ENCODE assay signal across 8 cellular contexts in genomic region chr7:48035301-48035966, GRCh38. TPM values are rescaled to one million over a fixed set of nuclear protein-coding genes. Genes with fewer than 3 reads are reported as not detected.
A peak's percentile ranks its signal among the peaks of the same experiment; 100 is the strongest.
DNase-seq lines count a peak whose midpoint lies in the region; ATAC-seq, FAIRE-seq and TF ChIP-seq lines count a peak whose summit lies in the region.

Gene C7orf57 (plus strand): TSS chr7:48035543. CDS start chr7:48036309, 766 bp downstream.

- peak within 1 kb of the TSS; percentile 11 to 55 for H3K4me3 ChIP-seq in gastroesophageal sphincter
- peak within 1 kb of the TSS; percentile 63 for H3K4me3 ChIP-seq in neuron (ENCODE audit: low read length)

- WGBS in gastroesophageal sphincter (ENCODE audit: low coverage in 1 of 2), 2 donors = 0% methylated on average over 1 of the region's 62 CpGs; no CpG with 5 or more reads in 1 of the 2 donors

- DNase-seq in D721Med (ENCODE audit: insufficient read length, low spot score) (peak; percentile 86), HT1080 (ENCODE audit: low read depth) (peak; percentile 81), RPMI7951 (ENCODE audit: low read depth) (peak; percentile 93)
- peak; percentile 59 to 78 (median 67) for DNase-seq in activated naive CD4-positive, alpha-beta T cell (lab: John Stamatoyannopoulos, UW)

- H3K27ac Mint-ChIP-seq in stimulated activated naive CD8-positive, alpha-beta T cell treated with anti-CD3 and anti-CD28 coated beads, Interleukin-15, Interleukin-2, amounts not matched to agents 100 ng/mL and 50 ng/mL, for 24 hours = peak within 1 kb of the TSS; percentile 10

- peak within 1 kb of the TSS; percentile 82 for H3K4me3 Mint-ChIP-seq in stimulated activated naive CD8-positive, alpha-beta T cell treated with anti-CD3 and anti-CD28 coated beads, Interleukin-15, Interleukin-2, amounts not matched to agents 100 ng/mL and 50 ng/mL, for 24 hours

- peaks cover 19% of the 10 kb centered on the region for H3K4me1 Mint-ChIP-seq in stimulated activated naive CD8-positive, alpha-beta T cell treated with anti-CD3 and anti-CD28 coated beads, Interleukin-15, Interleukin-2, amounts not matched to agents 100 ng/mL and 50 ng/mL, for 24 hours (ENCODE audit: low read depth)

- no peaks in the 10 kb centered on the region for H3K9me3 ChIP-seq in gastroesophageal sphincter
- no peaks in the 10 kb centered on the region for H3K9me3 ChIP-seq in neuron (ENCODE audit: low read length)

- H3K36me3 Mint-ChIP-seq in stimulated activated naive CD8-positive, alpha-beta T cell treated with anti-CD3 and anti-CD28 coated beads, Interleukin-15, Interleukin-2, amounts not matched to agents 100 ng/mL and 50 ng/mL, for 24 hours (ENCODE audit: low read depth) = no peaks in the 10 kb centered on the region

- ATAC-seq in GM21447 (IDR thresholded peaks at IDR 0.05; ENCODE audit: unreplicated experiment) (peak; percentile 99), gastroesophageal sphincter (peak; percentile 98)

- no peak for TF ChIP-seq POLR2A in gastroesophageal sphincter (IDR thresholded peaks at IDR 0.05)

- H3K27me3 ChIP-seq in gastroesophageal sphincter (peaks cover 27% of the 10 kb centered on the region), neuron (ENCODE audit: insufficient read depth, low read length) (peaks cover 27% of the 10 kb centered on the region)

- H3K36me3 ChIP-seq in gastroesophageal sphincter = no peaks in the 10 kb centered on the region
- H3K36me3 ChIP-seq in neuron (ENCODE audit: insufficient read depth, low read length) = no peaks in the 10 kb centered on the region

- no peaks in the 10 kb centered on the region for H3K9me3 Mint-ChIP-seq in stimulated activated naive CD8-positive, alpha-beta T cell treated with anti-CD3 and anti-CD28 coated beads, Interleukin-15, Interleukin-2, amounts not matched to agents 100 ng/mL and 50 ng/mL, for 24 hours

- H3K4me1 ChIP-seq in gastroesophageal sphincter (peaks cover 0 to 16% (median 7%) of the 10 kb centered on the region in 3 donors), neuron (ENCODE audit: insufficient read depth, low read length) (peaks cover 9% of the 10 kb centered on the region)

- no peak for TF ChIP-seq CTCF in D721Med (IDR thresholded peaks at IDR 0.05; ENCODE audit: insufficient read depth, missing control alignments)
- TF ChIP-seq CTCF in gastroesophageal sphincter (IDR thresholded peaks at IDR 0.05) = peak in 2 of 4 experiments; percentile 13 to 50

- no peak for TF ChIP-seq EP300 in gastroesophageal sphincter (IDR thresholded peaks at IDR 0.05)

- FAIRE-seq in D721Med (lab: Jason Lieb, UNC) = no peak

- no peak within 1 kb of the TSS for H3K27ac ChIP-seq in gastroesophageal sphincter

- peak within 1 kb of the TSS; percentile 89 for H2AFZ ChIP-seq in neuron (ENCODE audit: low read depth, low read length)

- peaks cover 55% of the 10 kb centered on the region for H3K27me3 Mint-ChIP-seq in stimulated activated naive CD8-positive, alpha-beta T cell treated with anti-CD3 and anti-CD28 coated beads, Interleukin-15, Interleukin-2, amounts not matched to agents 100 ng/mL and 50 ng/mL, for 24 hours

RNA-seq across cellular contexts. Expression of gene C7orf57, which starts in this region (rescaled TPM):
- total RNA-seq in HT1080 (2014; rRNA removed; shearing (Covaris generic)) = 1.2 TPM in 1 of 2 replicates, not detected in the other
- 0.44 and 0.45 TPM in 2 replicates for polyA plus RNA-seq in HT1080 (2015; cell fraction: cytosol; rRNA removed)
- 0.45 and 1.0 TPM in 2 replicates for polyA plus RNA-seq in HT1080 (2015; cell fraction: nucleus; rRNA removed)
- total RNA-seq in RPMI7951 (2014; rRNA removed; shearing (Covaris generic)) = 0.59 and 1.4 TPM in 2 replicates
- total RNA-seq in gastroesophageal sphincter = not detected

Comparison
In these comparisons a context has a peak if more than half of its experiments do, and no peak if none do; other contexts are left out.
1. Peak in ATAC-seq and H3K4me3 ChIP-seq in gastroesophageal sphincter; RNA of the gene not detected or under 1 TPM.